ENCODE assay signal across 1 cellular context in the genomic region with DNA sequence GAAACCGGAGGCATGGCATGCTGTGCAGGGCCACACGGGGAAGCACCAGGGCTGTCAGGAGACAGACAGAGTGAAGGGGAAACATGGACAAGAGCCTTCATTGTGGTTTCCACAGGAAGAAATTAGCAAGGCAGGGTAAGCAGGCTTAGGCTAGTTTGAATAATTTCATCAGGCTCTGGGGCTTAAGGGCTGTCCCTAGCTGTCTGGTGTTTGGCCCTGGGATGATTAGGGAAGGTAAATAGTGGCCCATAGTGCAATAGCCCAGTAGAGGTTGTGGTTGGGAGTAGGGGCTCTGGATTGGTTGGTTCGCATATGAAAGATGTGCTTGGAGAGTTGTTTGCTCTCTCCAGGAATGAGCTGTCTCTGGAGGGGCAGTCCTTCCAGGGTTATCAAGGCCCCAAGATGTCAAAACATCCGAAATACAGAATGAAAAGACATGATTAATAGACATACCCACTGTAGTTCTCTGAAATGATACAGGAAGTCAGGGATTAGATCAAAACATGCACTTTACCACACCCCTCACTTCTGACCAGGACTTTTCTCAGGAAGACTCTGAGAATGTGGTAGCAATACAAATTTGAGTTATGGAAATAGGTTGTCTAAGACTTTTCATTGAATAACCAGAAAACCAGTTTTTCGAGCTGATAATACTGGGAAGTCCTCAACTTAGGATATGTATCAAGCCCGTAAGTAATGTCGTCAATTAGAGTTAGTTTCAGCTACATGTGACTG.
TF ChIP-seq lines count a peak whose summit lies in the region.

No MANE protein-coding gene starts in this region.

TF ChIP-seq in K562, 482 proteins besides CTCF, POLR2A, EP300 and RAD21 (continued from another document):
- TF ChIP-seq ZBTB5 (IDR thresholded peaks at IDR 0.05) (no peak), BCL6 (CRISPR knock-in tag; IDR thresholded peaks at IDR 0.05) (peak; percentile 80; the same call in 1 of the 2 replicates), ZNF766 (CRISPR knock-in tag; conservative IDR thresholded peaks at IDR 0.05) (peak; percentile 11; the same call in 1 of the 2 replicates), BRF1 (IDR thresholded peaks at IDR 0.05; ENCODE audit: borderline replicate concordance, extremely low read depth, insufficient read length) (no peak), SMARCA4 (IDR thresholded peaks at IDR 0.05) (0 out of 2 replicates have a peak, but pooled peaks have one; percentile 17), NRF1 (conservative IDR thresholded peaks at IDR 0.05 in 1 of 2, IDR thresholded peaks at IDR 0.05 in 1 of 2) (no peak), ZC3H8 (IDR thresholded peaks at IDR 0.05) (no peak), CUX1 (CRISPR knock-in tag; IDR thresholded peaks at IDR 0.05) (no peak), POLR2H (tag; IDR thresholded peaks at IDR 0.05; ENCODE audit: low read depth) (0 out of 2 replicates have a peak, but pooled peaks have one; percentile 64)
- TF ChIP-seq, protein P1, sequence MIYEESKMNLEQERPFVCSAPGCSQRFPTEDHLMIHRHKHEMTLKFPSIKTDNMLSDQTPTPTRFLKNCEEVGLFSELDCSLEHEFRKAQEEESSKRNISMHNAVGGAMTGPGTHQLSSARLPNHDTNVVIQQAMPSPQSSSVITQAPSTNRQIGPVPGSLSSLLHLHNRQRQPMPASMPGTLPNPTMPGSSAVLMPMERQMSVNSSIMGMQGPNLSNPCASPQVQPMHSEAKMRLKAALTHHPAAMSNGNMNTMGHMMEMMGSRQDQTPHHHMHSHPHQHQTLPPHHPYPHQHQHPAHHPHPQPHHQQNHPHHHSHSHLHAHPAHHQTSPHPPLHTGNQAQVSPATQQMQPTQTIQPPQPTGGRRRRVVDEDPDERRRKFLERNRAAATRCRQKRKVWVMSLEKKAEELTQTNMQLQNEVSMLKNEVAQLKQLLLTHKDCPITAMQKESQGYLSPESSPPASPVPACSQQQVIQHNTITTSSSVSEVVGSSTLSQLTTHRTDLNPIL (CRISPR knock-in tag; IDR thresholded peaks at IDR 0.05), result no peak
- TF ChIP-seq, protein P2, sequence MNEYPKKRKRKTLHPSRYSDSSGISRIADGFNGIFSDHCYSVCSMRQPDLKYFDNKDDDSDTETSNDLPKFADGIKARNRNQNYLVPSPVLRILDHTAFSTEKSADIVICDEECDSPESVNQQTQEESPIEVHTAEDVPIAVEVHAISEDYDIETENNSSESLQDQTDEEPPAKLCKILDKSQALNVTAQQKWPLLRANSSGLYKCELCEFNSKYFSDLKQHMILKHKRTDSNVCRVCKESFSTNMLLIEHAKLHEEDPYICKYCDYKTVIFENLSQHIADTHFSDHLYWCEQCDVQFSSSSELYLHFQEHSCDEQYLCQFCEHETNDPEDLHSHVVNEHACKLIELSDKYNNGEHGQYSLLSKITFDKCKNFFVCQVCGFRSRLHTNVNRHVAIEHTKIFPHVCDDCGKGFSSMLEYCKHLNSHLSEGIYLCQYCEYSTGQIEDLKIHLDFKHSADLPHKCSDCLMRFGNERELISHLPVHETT (CRISPR knock-in tag; conservative IDR thresholded peaks at IDR 0.05 in 1 of 2, IDR thresholded peaks at IDR 0.05 in 1 of 2), result peak in 1 of 2 experiments; percentile 46; a peak in 1 of 4 replicates
